18 cellular contexts compared by ENCODE assay signal in the genomic region with DNA sequence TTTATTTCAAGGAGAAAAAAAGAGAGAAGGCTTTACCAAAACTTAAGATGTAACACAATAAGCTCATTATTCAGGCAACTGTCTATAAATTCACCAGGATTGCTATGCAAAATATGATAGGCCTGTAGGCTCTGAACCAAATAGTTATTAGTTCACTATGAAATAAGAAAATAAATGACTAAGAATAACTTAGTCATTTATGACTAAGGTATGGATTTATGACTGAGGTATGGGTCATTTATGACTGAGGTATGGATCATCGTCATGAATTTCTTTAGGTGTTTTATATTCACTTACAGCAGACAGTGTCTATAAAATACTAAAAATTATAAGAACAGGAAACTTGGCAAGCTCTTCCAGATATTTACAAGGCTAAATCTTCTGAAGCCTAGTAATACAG. TPM values are rescaled to one million over a fixed set of nuclear protein-coding genes. Genes with fewer than 3 reads are reported as not detected.
DNase-seq lines count a peak whose midpoint lies in the region; ATAC-seq and TF ChIP-seq lines count a peak whose summit lies in the region.
"Had no signal": no experiment of that assay in that cellular context is flagged by ENCODE, and none has a peak within 500 bp of the region (broad histone marks: within the 10 kb centered on the region; RNA-seq: fewer than 3 reads in every experiment).

No MANE protein-coding gene starts in this region.

- peaks cover 26% of the 10 kb centered on the region for H3K4me1 Mint-ChIP-seq in activated T-helper 17 cell treated with anti-CD3 and anti-CD28 coated beads, Interleukin-2, amount 50 U/mL, for 72 hours

- H3K27me3 ChIP-seq in foreskin keratinocyte (no peaks in the 10 kb centered on the region), vagina (no peaks in the 10 kb centered on the region)

- H3K36me3 Mint-ChIP-seq in activated T-helper 17 cell treated with anti-CD3 and anti-CD28 coated beads, Interleukin-2, amount 50 U/mL, for 72 hours (ENCODE audit: low read depth): no peaks in the 10 kb centered on the region

- no peaks in the 10 kb centered on the region for H3K36me3 ChIP-seq in vagina
- H3K36me3 ChIP-seq: gastroesophageal sphincter had no signal

- no peak overlapping the region for H3K4me3 ChIP-seq in vagina
- H3K4me3 ChIP-seq: gastroesophageal sphincter had no signal

- no peaks in the 10 kb centered on the region for H3K9me3 Mint-ChIP-seq in activated T-helper 17 cell treated with anti-CD3 and anti-CD28 coated beads, Interleukin-2, amount 50 U/mL, for 72 hours

- DNase-seq in EL (peak; percentile 69), HS-5 (ENCODE audit: low read depth) (peak; percentile 88), foreskin keratinocyte (peak; percentile 77 to 90), NCI-H1048 (lab: John Stamatoyannopoulos, UW) (no peak), NCI-H524 (lab: John Stamatoyannopoulos, UW) (no peak), vagina (ENCODE audit: extremely low spot score in 2 of 2) (no peak)
- DNase-seq: amygdala; Calu3; cerebellar nuclear complex; effector memory CD4-positive, alpha-beta T cell; KG1; left ventricle myocardium superior; NCI-H1105 treated with DMSO at 0.1 percent for 48 hours; NCI-H748 treated with DMSO at 0.1 percent for 48 hours had no signal

- H3K4me1 ChIP-seq in foreskin keratinocyte (peaks cover 18% of the 10 kb centered on the region), vagina (peaks cover 22% of the 10 kb centered on the region)

- H3K9me3 ChIP-seq in vagina: no peaks in the 10 kb centered on the region
- H3K9me3 ChIP-seq: gastroesophageal sphincter had no signal

- intact Hi-C loops in vagina (cut with DNase I): no loop called here

- no peak for TF ChIP-seq POLR2A in vagina (IDR thresholded peaks at IDR 0.05)

- no peak overlapping the region for H3K27ac Mint-ChIP-seq in activated T-helper 17 cell treated with anti-CD3 and anti-CD28 coated beads, Interleukin-2, amount 50 U/mL, for 72 hours
- H3K27ac Mint-ChIP-seq: B cell had no signal

- H3K4me3 Mint-ChIP-seq in activated T-helper 17 cell treated with anti-CD3 and anti-CD28 coated beads, Interleukin-2, amount 50 U/mL, for 72 hours: no peak overlapping the region
- H3K4me3 Mint-ChIP-seq: B cell had no signal

- no peaks in the 10 kb centered on the region for H3K27me3 Mint-ChIP-seq in activated T-helper 17 cell treated with anti-CD3 and anti-CD28 coated beads, Interleukin-2, amount 50 U/mL, for 72 hours

- TF ChIP-seq CTCF in foreskin keratinocyte (conservative IDR thresholded peaks at IDR 0.05) (no peak), vagina (IDR thresholded peaks at IDR 0.05) (no peak)

- ATAC-seq in activated T-helper 17 cell treated with anti-CD3 and anti-CD28 coated beads, Interleukin-2, amount 50 U/mL, for 72 hours (replicated peaks): peak; percentile 67
- peak; percentile 87 for ATAC-seq in foreskin keratinocyte
- ATAC-seq: gastroesophageal sphincter, left ventricle myocardium superior, sciatic nerve had no signal

- H3K27ac ChIP-seq in foreskin keratinocyte: peak overlapping the region; percentile 93
- H3K27ac ChIP-seq in vagina: no peak overlapping the region
- H3K27ac ChIP-seq: gastroesophageal sphincter had no signal

RNA-seq across cellular contexts. Expression of gene SNX9, which starts 52.1 kb away (rescaled TPM):
- 10 to 100 TPM; 20.5 to 71.9 TPM for total RNA-seq in activated T-helper 17 cell treated with anti-CD3 and anti-CD28 coated beads, Interleukin-2, amount 50 U/mL, for 72 hours
- total RNA-seq in foreskin keratinocyte: 48.5 and 56.1 TPM in 2 replicates
- 25.4 and 27.1 TPM in 2 replicates for polyA plus RNA-seq in foreskin keratinocyte
- total RNA-seq in vagina: 61.4 TPM

Comparison
In these comparisons a context has a peak if more than half of its experiments do, and no peak if none do; other contexts are left out.
1. DNase-seq: peak in EL (single experiment), HS-5 (single experiment) and foreskin keratinocyte (2 of 2); none in NCI-H1048 (single experiment), NCI-H524 (0 of 2) and vagina (0 of 2).